8 cellular contexts compared by ENCODE assay signal in genomic region chr10:114470956-114471905, GRCh38.
A peak's percentile ranks its signal among the peaks of the same experiment; 100 is the strongest.
DNase-seq lines count a peak whose midpoint lies in the region; ATAC-seq and TF ChIP-seq lines count a peak whose summit lies in the region.

No MANE protein-coding gene starts in this region.

- DNase-seq in BJ (ENCODE audit: low read depth), result no peak
- DNase-seq in NCI-H446 (lab: John Stamatoyannopoulos, UW), result peak; percentile 24 to 80
- peak; percentile 75 for DNase-seq in activated CD4-positive, alpha-beta T cell treated with anti-CD3 and anti-CD28 coated beads, Interleukin-2, amount 10 ng/mL, durations not matched to agents 7 days and 5 days
- peak; percentile 90 for DNase-seq in dermis blood vessel endothelial cell
- peak; percentile 81 to 89 for DNase-seq in lung microvascular endothelial cell (ENCODE audit: low read depth in 2 of 2)
- DNase-seq in stimulated activated CD8-positive, alpha-beta memory T cell treated with anti-CD3 and anti-CD28 coated beads, Interleukin-15, amount 100 ng/mL, for 4 hours (ENCODE audit: low read depth in 2 of 2), result peak; percentile 16 to 26

- peaks cover 23% of the 10 kb centered on the region for H3K36me3 Mint-ChIP-seq in activated CD4-positive, alpha-beta T cell treated with anti-CD3 and anti-CD28 coated beads, Interleukin-2, amount 10 ng/mL, durations not matched to agents 7 days and 5 days (ENCODE audit: low read depth)

- TF ChIP-seq CTCF in BJ (IDR thresholded peaks at IDR 0.05; ENCODE audit: insufficient read depth, low read depth, low read length), result peak; percentile 83

- H3K27ac Mint-ChIP-seq in activated CD4-positive, alpha-beta T cell treated with anti-CD3 and anti-CD28 coated beads, Interleukin-2, amount 10 ng/mL, durations not matched to agents 7 days and 5 days, result peak overlapping the region; percentile 10

- POLR2A ChIA-PET in BJ (lab: Charles Lee), result interaction anchor here (0.6 kb wide), 1 partner anchor 179 kb away, joined by 3 read pairs; no protein-coding TSS in a partner anchor
- POLR2A ChIA-PET in activated CD4-positive, alpha-beta T cell treated with anti-CD3 and anti-CD28 coated beads, Interleukin-2, amount 10 ng/mL, durations not matched to agents 7 days and 5 days (lab: Charles Lee), result interaction anchor here (1.8 kb wide), 1 partner anchor 70 kb away, joined by 8 read pairs; no protein-coding TSS in a partner anchor

- CTCF ChIA-PET in BJ (lab: Yijun Ruan, JAX), result interaction anchor here (0.7 to 4.5 kb wide), 37 partner anchors 10 to 408 kb away, joined by 3 to 65 read pairs (median 5); partner anchors contain the start of gene FHIP2A
- CTCF ChIA-PET in activated CD4-positive, alpha-beta T cell treated with anti-CD3 and anti-CD28 coated beads, Interleukin-2, amount 10 ng/mL, durations not matched to agents 7 days and 5 days (lab: Charles Lee), result interaction anchor here (0.6 to 1.7 kb wide), 25 partner anchors 10 to 538 kb away, joined by 3 to 10 read pairs (median 4); no protein-coding TSS in a partner anchor

- ATAC-seq in GM19023 (IDR thresholded peaks at IDR 0.05; ENCODE audit: unreplicated experiment), result peak; percentile 89
- peak; percentile 88 for ATAC-seq in HG03139 (IDR thresholded peaks at IDR 0.05; ENCODE audit: unreplicated experiment)

- no peaks in the 10 kb centered on the region for H3K27me3 Mint-ChIP-seq in activated CD4-positive, alpha-beta T cell treated with anti-CD3 and anti-CD28 coated beads, Interleukin-2, amount 10 ng/mL, durations not matched to agents 7 days and 5 days

- H3K4me3 ChIP-seq in BJ (ENCODE audit: low read depth, low read length), result no peak overlapping the region

- H3K9me3 Mint-ChIP-seq in activated CD4-positive, alpha-beta T cell treated with anti-CD3 and anti-CD28 coated beads, Interleukin-2, amount 10 ng/mL, durations not matched to agents 7 days and 5 days, result no peaks in the 10 kb centered on the region

- H3K36me3 ChIP-seq in BJ (ENCODE audit: control insufficient read depth, insufficient read depth, low read length), result no peaks in the 10 kb centered on the region

- peaks cover 41% of the 10 kb centered on the region for H3K4me1 Mint-ChIP-seq in activated CD4-positive, alpha-beta T cell treated with anti-CD3 and anti-CD28 coated beads, Interleukin-2, amount 10 ng/mL, durations not matched to agents 7 days and 5 days

- no peaks in the 10 kb centered on the region for H3K27me3 ChIP-seq in BJ (ENCODE audit: control insufficient read depth, insufficient read depth, low read length)

- H3K4me3 Mint-ChIP-seq in activated CD4-positive, alpha-beta T cell treated with anti-CD3 and anti-CD28 coated beads, Interleukin-2, amount 10 ng/mL, durations not matched to agents 7 days and 5 days, result no peak overlapping the region
